Comparison of ENCODE assay signal across 1 cellular context in the genomic region with DNA sequence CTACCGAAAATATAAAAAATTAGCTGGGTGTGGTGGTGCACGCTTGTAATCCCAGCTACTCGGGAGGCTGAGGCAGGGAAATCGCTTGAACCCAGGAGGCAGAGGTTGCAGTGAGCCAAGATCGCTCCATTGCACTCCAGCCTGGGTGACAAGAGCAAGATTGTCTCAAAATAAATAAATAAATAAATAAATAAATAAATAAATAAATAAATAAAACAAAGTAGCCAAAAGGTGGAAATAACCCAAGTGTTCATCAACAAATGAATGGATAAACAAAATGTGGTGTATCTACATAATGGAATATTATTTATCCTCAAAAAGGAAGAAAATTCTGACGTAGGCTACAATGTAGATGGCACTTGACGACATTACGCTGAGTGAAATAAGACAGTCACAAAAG.
TF ChIP-seq lines count a peak whose summit lies in the region.

No MANE protein-coding gene starts in this region.

TF ChIP-seq in HEK293, 187 proteins besides CTCF, POLR2A, EP300 and RAD21 (continued from another document):
- TF ChIP-seq, protein P1, sequence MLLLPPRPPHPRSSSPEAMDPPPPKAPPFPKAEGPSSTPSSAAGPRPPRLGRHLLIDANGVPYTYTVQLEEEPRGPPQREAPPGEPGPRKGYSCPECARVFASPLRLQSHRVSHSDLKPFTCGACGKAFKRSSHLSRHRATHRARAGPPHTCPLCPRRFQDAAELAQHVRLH (tag by site-specific recombination; IDR thresholded peaks at IDR 0.05): peak; percentile 88; the same call in 1 of the 2 replicates
- TF ChIP-seq OVOL3 (tag by site-specific recombination; IDR thresholded peaks at IDR 0.05) (peak; percentile 78; the same call in 1 of the 2 replicates), ZBTB21 (tag by site-specific recombination; IDR thresholded peaks at IDR 0.05) (peak; percentile 86), ZBTB8A (tag by site-specific recombination; IDR thresholded peaks at IDR 0.05) (peak; percentile 92), ZNF404 (tag by site-specific recombination; IDR thresholded peaks at IDR 0.05) (peak; percentile 98), REPIN1 (tag by site-specific recombination; IDR thresholded peaks at IDR 0.05; ENCODE audit: low read depth) (peak; percentile 65; the same call in 1 of the 2 replicates), ZNF146 (tag by site-specific recombination; IDR thresholded peaks at IDR 0.05) (peak; percentile 41; the same call in 1 of the 2 replicates), ZNF138 (tag by site-specific recombination; IDR thresholded peaks at IDR 0.05; ENCODE audit: borderline replicate concordance) (peak; percentile 96; the same call in 1 of the 2 replicates), ZXDB (tag by site-specific recombination; IDR thresholded peaks at IDR 0.05) (peak; percentile 93), ZNF121 (tag by site-specific recombination; IDR thresholded peaks at IDR 0.05) (peak; percentile 72; the same call in 1 of the 2 replicates), WT1 (tag by site-specific recombination; IDR thresholded peaks at IDR 0.05) (peak; percentile 32; the same call in 1 of the 2 replicates), ZNF548 (tag by site-specific recombination; IDR thresholded peaks at IDR 0.05) (peak; percentile 21; the same call in 1 of the 2 replicates), ZNF341 (tag by site-specific recombination; IDR thresholded peaks at IDR 0.05; ENCODE audit: low read depth) (peak; percentile 54; the same call in 1 of the 2 replicates), ZNF10 (tag by site-specific recombination; IDR thresholded peaks at IDR 0.05) (peak; percentile 24; the same call in 1 of the 2 replicates), ZBTB1 (tag by site-specific recombination; IDR thresholded peaks at IDR 0.05) (peak; percentile 89; the same call in 1 of the 2 replicates), RBAK (tag by site-specific recombination; IDR thresholded peaks at IDR 0.05) (peak; percentile 76), ZNF610 (tag by site-specific recombination; IDR thresholded peaks at IDR 0.05; ENCODE audit: borderline replicate concordance) (peak; percentile 70; the same call in 1 of the 2 replicates), ZNF16 (tag by site-specific recombination; IDR thresholded peaks at IDR 0.05; ENCODE audit: low read depth) (peak; percentile 36; the same call in 1 of the 2 replicates), GLI2 (tag by site-specific recombination; IDR thresholded peaks at IDR 0.05; ENCODE audit: borderline replicate concordance, low read depth) (peak; percentile 88; the same call in 1 of the 2 replicates), ZNF585B (tag by site-specific recombination; IDR thresholded peaks at IDR 0.05) (0 out of 2 replicates have a peak, but pooled peaks have one; percentile 10), ZNF791 (tag by site-specific recombination; IDR thresholded peaks at IDR 0.05) (peak; percentile 89), ZNF214 (tag by site-specific recombination; IDR thresholded peaks at IDR 0.05; ENCODE audit: borderline replicate concordance) (peak; percentile 40; the same call in 1 of the 2 replicates), ZNF140 (tag by site-specific recombination; IDR thresholded peaks at IDR 0.05) (peak; percentile 99), FEZF1 (tag by site-specific recombination; IDR thresholded peaks at IDR 0.05) (peak; percentile 9; the same call in 1 of the 2 replicates), ZNF266 (tag by site-specific recombination; IDR thresholded peaks at IDR 0.05; ENCODE audit: low read depth) (peak; percentile 97), AEBP2 (tag by site-specific recombination; IDR thresholded peaks at IDR 0.05; ENCODE audit: borderline replicate concordance) (peak; percentile 96), ZNF24 (tag by site-specific recombination; IDR thresholded peaks at IDR 0.05) (peak; percentile 54; the same call in 1 of the 2 replicates), ZNF664 (tag by site-specific recombination; IDR thresholded peaks at IDR 0.05) (peak; percentile 91), ZFP37 (tag by site-specific recombination; IDR thresholded peaks at IDR 0.05) (peak; percentile 98), ZNF629 (tag by site-specific recombination; IDR thresholded peaks at IDR 0.05) (peak; percentile 72), ZBTB11 (tag by site-specific recombination; conservative IDR thresholded peaks at IDR 0.05; ENCODE audit: low read depth) (peak; percentile 92), ZNF202 (tag by site-specific recombination; IDR thresholded peaks at IDR 0.05; ENCODE audit: borderline replicate concordance) (peak; percentile 99; the same call in 1 of the 2 replicates), ZNF558 (tag by site-specific recombination; IDR thresholded peaks at IDR 0.05) (peak; percentile 94), ZNF529 (tag by site-specific recombination; IDR thresholded peaks at IDR 0.05; ENCODE audit: insufficient replicate concordance) (peak; percentile 89), GFI1B (tag by site-specific recombination; IDR thresholded peaks at IDR 0.05) (0 out of 2 replicates have a peak, but pooled peaks have one; percentile 72), ZNF223 (tag by site-specific recombination; IDR thresholded peaks at IDR 0.05) (peak; percentile 79; the same call in 1 of the 2 replicates), ZNF292 (tag by site-specific recombination; IDR thresholded peaks at IDR 0.05; ENCODE audit: borderline replicate concordance, low read depth) (peak; percentile 100), ZNF555 (tag by site-specific recombination; conservative IDR thresholded peaks at IDR 0.05) (peak; percentile 100), ZNF23 (tag by site-specific recombination; IDR thresholded peaks at IDR 0.05; ENCODE audit: borderline replicate concordance) (peak; percentile 68; the same call in 1 of the 2 replicates), ZNF510 (tag by site-specific recombination; IDR thresholded peaks at IDR 0.05; ENCODE audit: insufficient replicate concordance) (peak; percentile 97), ZNF354C (tag by site-specific recombination; IDR thresholded peaks at IDR 0.05; ENCODE audit: borderline replicate concordance, low read depth) (peak; percentile 95), ZNF155 (tag by site-specific recombination; IDR thresholded peaks at IDR 0.05) (0 out of 2 replicates have a peak, but pooled peaks have one; percentile 71), ZNF501 (tag by site-specific recombination; IDR thresholded peaks at IDR 0.05) (peak; percentile 91), MYNN (tag by site-specific recombination; IDR thresholded peaks at IDR 0.05; ENCODE audit: borderline replicate concordance) (peak; percentile 54; the same call in 1 of the 2 replicates), ZFP3 (tag by site-specific recombination; IDR thresholded peaks at IDR 0.05; ENCODE audit: low read depth) (peak; percentile 40; the same call in 1 of the 2 replicates), ZNF19 (tag by site-specific recombination; IDR thresholded peaks at IDR 0.05; ENCODE audit: low read depth) (peak; percentile 87), ZNF560 (tag by site-specific recombination; IDR thresholded peaks at IDR 0.05; ENCODE audit: borderline replicate concordance) (peak; percentile 98), SP3 (tag by site-specific recombination; IDR thresholded peaks at IDR 0.05) (peak; percentile 59), ZNF785 (tag by site-specific recombination; IDR thresholded peaks at IDR 0.05) (0 out of 2 replicates have a peak, but pooled peaks have one; percentile 19), ZNF623 (tag by site-specific recombination; IDR thresholded peaks at IDR 0.05) (peak; percentile 91)
- TF ChIP-seq, protein P2, sequence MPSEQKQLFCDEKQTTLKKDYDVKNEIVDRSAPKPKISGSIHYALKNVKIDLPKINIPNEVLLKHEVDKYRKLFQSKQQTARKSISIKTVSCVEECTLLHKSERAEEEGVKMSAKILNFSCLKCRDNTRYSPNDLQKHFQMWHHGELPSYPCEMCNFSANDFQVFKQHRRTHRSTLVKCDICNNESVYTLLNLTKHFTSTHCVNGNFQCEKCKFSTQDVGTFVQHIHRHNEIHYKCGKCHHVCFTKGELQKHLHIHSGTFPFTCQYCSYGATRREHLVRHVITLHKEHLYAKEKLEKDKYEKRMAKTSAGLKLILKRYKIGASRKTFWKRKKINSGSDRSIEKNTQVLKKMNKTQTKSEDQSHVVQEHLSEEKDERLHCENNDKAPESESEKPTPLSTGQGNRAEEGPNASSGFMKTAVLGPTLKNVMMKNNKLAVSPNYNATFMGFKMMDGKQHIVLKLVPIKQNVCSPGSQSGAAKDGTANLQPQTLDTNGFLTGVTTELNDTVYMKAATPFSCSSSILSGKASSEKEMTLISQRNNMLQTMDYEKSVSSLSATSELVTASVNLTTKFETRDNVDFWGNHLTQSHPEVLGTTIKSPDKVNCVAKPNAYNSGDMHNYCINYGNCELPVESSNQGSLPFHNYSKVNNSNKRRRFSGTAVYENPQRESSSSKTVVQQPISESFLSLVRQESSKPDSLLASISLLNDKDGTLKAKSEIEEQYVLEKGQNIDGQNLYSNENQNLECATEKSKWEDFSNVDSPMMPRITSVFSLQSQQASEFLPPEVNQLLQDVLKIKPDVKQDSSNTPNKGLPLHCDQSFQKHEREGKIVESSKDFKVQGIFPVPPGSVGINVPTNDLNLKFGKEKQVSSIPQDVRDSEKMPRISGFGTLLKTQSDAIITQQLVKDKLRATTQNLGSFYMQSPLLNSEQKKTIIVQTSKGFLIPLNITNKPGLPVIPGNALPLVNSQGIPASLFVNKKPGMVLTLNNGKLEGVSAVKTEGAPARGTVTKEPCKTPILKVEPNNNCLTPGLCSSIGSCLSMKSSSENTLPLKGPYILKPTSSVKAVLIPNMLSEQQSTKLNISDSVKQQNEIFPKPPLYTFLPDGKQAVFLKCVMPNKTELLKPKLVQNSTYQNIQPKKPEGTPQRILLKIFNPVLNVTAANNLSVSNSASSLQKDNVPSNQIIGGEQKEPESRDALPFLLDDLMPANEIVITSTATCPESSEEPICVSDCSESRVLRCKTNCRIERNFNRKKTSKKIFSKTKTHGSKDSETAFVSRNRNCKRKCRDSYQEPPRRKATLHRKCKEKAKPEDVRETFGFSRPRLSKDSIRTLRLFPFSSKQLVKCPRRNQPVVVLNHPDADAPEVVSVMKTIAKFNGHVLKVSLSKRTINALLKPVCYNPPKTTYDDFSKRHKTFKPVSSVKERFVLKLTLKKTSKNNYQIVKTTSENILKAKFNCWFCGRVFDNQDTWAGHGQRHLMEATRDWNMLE (tag by site-specific recombination; conservative IDR thresholded peaks at IDR 0.05; ENCODE audit: low read depth): peak; percentile 98
- TF ChIP-seq, protein P3, sequence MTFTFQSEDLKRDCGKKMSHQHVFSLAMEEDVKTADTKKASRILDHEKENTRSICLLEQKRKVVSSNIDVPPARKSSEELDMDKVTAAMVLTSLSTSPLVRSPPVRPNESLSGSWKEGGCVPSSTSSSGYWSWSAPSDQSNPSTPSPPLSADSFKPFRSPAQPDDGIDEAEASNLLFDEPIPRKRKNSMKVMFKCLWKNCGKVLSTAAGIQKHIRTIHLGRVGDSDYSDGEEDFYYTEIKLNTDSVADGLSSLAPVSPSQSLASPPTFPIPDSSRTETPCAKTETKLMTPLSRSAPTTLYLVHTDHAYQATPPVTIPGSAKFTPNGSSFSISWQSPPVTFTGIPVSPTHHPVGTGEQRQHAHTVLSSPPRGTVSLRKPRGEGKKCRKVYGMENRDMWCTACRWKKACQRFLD (tag by site-specific recombination; IDR thresholded peaks at IDR 0.05): peak; percentile 74; the same call in 1 of the 2 replicates
